25 cellular contexts compared by ENCODE assay signal in the genomic region with DNA sequence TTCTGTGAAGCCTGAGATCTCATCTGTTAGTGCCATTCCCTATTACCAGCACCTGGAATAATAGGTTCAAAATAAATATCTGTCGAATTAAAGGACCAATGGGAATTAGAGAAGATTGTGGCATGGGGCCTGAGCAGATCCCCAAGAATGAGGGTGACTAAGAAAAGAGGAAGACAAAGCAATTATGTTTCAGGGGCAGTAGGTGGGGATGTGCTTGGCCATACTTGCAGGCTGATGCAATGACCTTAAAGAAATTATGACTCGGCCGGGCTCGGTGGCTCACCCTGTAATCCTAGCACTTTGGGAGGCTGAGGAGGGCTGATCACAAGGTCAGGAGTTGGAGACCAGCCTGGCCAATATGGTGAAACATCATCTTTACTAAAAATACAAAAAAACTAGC.
DNase-seq lines count a peak whose midpoint lies in the region; ATAC-seq and TF ChIP-seq lines count a peak whose summit lies in the region.
"Had no signal": no experiment of that assay in that cellular context is flagged by ENCODE, and none has a peak within 500 bp of the region (broad histone marks: within the 10 kb centered on the region; RNA-seq: fewer than 3 reads in every experiment).

No MANE protein-coding gene starts in this region.

- TF ChIP-seq CTCF in RWPE2 (IDR thresholded peaks at IDR 0.05; ENCODE audit: poor library complexity, severe bottlenecking) (no peak), nephron progenitor cell (IDR thresholded peaks at IDR 0.05) (no peak)

- H3K9me3 ChIP-seq in RWPE2 (ENCODE audit: severe bottlenecking) (no peaks in the 10 kb centered on the region), mesodermal cell (ENCODE audit: control insufficient read depth, low read length) (no peaks in the 10 kb centered on the region)
- H3K9me3 ChIP-seq: breast epithelium, neutrophil, psoas muscle had no signal

- H3K27ac ChIP-seq in RWPE2 (ENCODE audit: poor library complexity, severe bottlenecking) (no peak overlapping the region), epithelial cell of prostate (peak overlapping the region; percentile 74), mesodermal cell (ENCODE audit: low read depth, low read length, severe bottlenecking) (peak overlapping the region; percentile 26)
- H3K27ac ChIP-seq: breast epithelium, neutrophil, psoas muscle, SK-N-MC had no signal

- H3K36me3 Mint-ChIP-seq in nephron progenitor cell (ENCODE audit: low read depth) = no peaks in the 10 kb centered on the region
- no peaks in the 10 kb centered on the region for H3K36me3 Mint-ChIP-seq in activated CD4-positive, alpha-beta T cell treated with anti-CD3 and anti-CD28 coated beads, Interleukin-2, amount 10 ng/mL, durations not matched to agents 24 days and 14 days (ENCODE audit: low read depth)
- H3K36me3 Mint-ChIP-seq: activated CD4-positive, alpha-beta memory T cell treated with anti-CD3 and anti-CD28 coated beads for 36 hours had no signal

- H3K4me3 Mint-ChIP-seq in nephron progenitor cell = no peak overlapping the region
- H3K4me3 Mint-ChIP-seq in activated CD4-positive, alpha-beta T cell treated with anti-CD3 and anti-CD28 coated beads, Interleukin-2, amount 10 ng/mL, durations not matched to agents 24 days and 14 days = no peak overlapping the region
- H3K4me3 Mint-ChIP-seq: activated B cell treated with CpG ODN at 0.5 μM for 24 hours; activated CD4-positive, alpha-beta memory T cell treated with anti-CD3 and anti-CD28 coated beads for 36 hours; dendritic cell treated with granulocyte-macrophage colony-stimulating factor and Interleukin-4, amounts not matched to agents 40 ng/mL and 50 ng/mL, for 4 days had no signal

- H3K4me1 Mint-ChIP-seq in nephron progenitor cell = peaks cover 11% of the 10 kb centered on the region
- no peaks in the 10 kb centered on the region for H3K4me1 Mint-ChIP-seq in activated CD4-positive, alpha-beta T cell treated with anti-CD3 and anti-CD28 coated beads, Interleukin-2, amount 10 ng/mL, durations not matched to agents 24 days and 14 days
- H3K4me1 Mint-ChIP-seq: activated B cell treated with CpG ODN at 0.5 μM for 24 hours had no signal

- DNase-seq in HK-2 (ENCODE audit: unreplicated experiment) (peak; percentile 11), RWPE2 (ENCODE audit: low spot score) (no peak), epithelial cell of prostate (ENCODE audit: low read depth, low spot score) (peak; percentile 10), nephron progenitor cell (no peak), cerebellum (ENCODE audit: low spot score) (no peak)
- DNase-seq in activated CD4-positive, alpha-beta T cell treated with anti-CD3 and anti-CD28 coated beads, Interleukin-2, amount 10 ng/mL, durations not matched to agents 24 days and 14 days = no peak
- DNase-seq: activated B cell treated with CpG ODN at 0.5 μM for 24 hours; activated CD4-positive, alpha-beta memory T cell treated with anti-CD3 and anti-CD28 coated beads for 36 hours; activated effector memory CD4-positive, alpha-beta T cell treated with Interleukin-2 at 50 U/mL for 16 hours; foreskin fibroblast; H7; hippocampal formation; NCI-H1417; NCI-H510A; psoas muscle; stimulated activated CD4-positive, alpha-beta T cell treated with anti-CD3 and anti-CD28 coated beads, Interleukin-2, amount 100 ng/mL, for 48 hours; stimulated activated naive CD4-positive, alpha-beta T cell had no signal

- no peak overlapping the region for H3K27ac Mint-ChIP-seq in nephron progenitor cell
- no peak overlapping the region for H3K27ac Mint-ChIP-seq in activated CD4-positive, alpha-beta T cell treated with anti-CD3 and anti-CD28 coated beads, Interleukin-2, amount 10 ng/mL, durations not matched to agents 24 days and 14 days
- H3K27ac Mint-ChIP-seq: activated B cell treated with CpG ODN at 0.5 μM for 24 hours; activated CD4-positive, alpha-beta memory T cell treated with anti-CD3 and anti-CD28 coated beads for 36 hours; dendritic cell treated with granulocyte-macrophage colony-stimulating factor and Interleukin-4, amounts not matched to agents 40 ng/mL and 50 ng/mL, for 4 days had no signal

- H3K36me3 ChIP-seq in RWPE2 (ENCODE audit: low read depth) (no peaks in the 10 kb centered on the region), mesodermal cell (ENCODE audit: control insufficient read depth, insufficient read depth, low read length) (no peaks in the 10 kb centered on the region)
- H3K36me3 ChIP-seq: breast epithelium, neutrophil had no signal

- intact Hi-C loops in activated CD4-positive, alpha-beta T cell treated with anti-CD3 and anti-CD28 coated beads, Interleukin-2, amount 10 ng/mL, durations not matched to agents 24 days and 14 days (cut with micrococcal nuclease) = no loop called here

- H3K27me3 Mint-ChIP-seq in nephron progenitor cell (ENCODE audit: low read depth, poor library complexity) = no peaks in the 10 kb centered on the region
- H3K27me3 Mint-ChIP-seq in activated CD4-positive, alpha-beta T cell treated with anti-CD3 and anti-CD28 coated beads, Interleukin-2, amount 10 ng/mL, durations not matched to agents 24 days and 14 days = no peaks in the 10 kb centered on the region
- H3K27me3 Mint-ChIP-seq: activated CD4-positive, alpha-beta memory T cell treated with anti-CD3 and anti-CD28 coated beads for 36 hours; dendritic cell treated with granulocyte-macrophage colony-stimulating factor and Interleukin-4, amounts not matched to agents 40 ng/mL and 50 ng/mL, for 4 days had no signal

- H3K4me3 ChIP-seq in RWPE2 (ENCODE audit: severe bottlenecking) (no peak overlapping the region), mesodermal cell (ENCODE audit: extremely low read depth, insufficient read depth, low read length, poor library complexity, severe bottlenecking) (no peak overlapping the region)
- H3K4me3 ChIP-seq: breast epithelium, lung, psoas muscle, SK-N-MC, smooth muscle cell had no signal

- no peaks in the 10 kb centered on the region for H3K9me3 Mint-ChIP-seq in nephron progenitor cell
- H3K9me3 Mint-ChIP-seq in activated CD4-positive, alpha-beta T cell treated with anti-CD3 and anti-CD28 coated beads, Interleukin-2, amount 10 ng/mL, durations not matched to agents 24 days and 14 days = no peaks in the 10 kb centered on the region
- H3K9me3 Mint-ChIP-seq: activated B cell treated with CpG ODN at 0.5 μM for 24 hours; activated CD4-positive, alpha-beta memory T cell treated with anti-CD3 and anti-CD28 coated beads for 36 hours; dendritic cell treated with granulocyte-macrophage colony-stimulating factor and Interleukin-4, amounts not matched to agents 40 ng/mL and 50 ng/mL, for 4 days had no signal

- 90 to 95% methylated on average over 3 to 4 of the region's 4 CpGs for WGBS in mesodermal cell (ENCODE audit: insufficient coverage in 2 of 2), 2 experiments

- H3K4me1 ChIP-seq in RWPE2 (ENCODE audit: insufficient read depth, poor library complexity, severe bottlenecking) (no peaks in the 10 kb centered on the region), mesodermal cell (ENCODE audit: control insufficient read depth, insufficient read depth, low read length, poor library complexity, severe bottlenecking) (no peaks in the 10 kb centered on the region)
- H3K4me1 ChIP-seq: breast epithelium, psoas muscle had no signal

- H3K27me3 ChIP-seq in RWPE2 (ENCODE audit: insufficient read depth, poor library complexity, severe bottlenecking) = peaks cover 5% of the 10 kb centered on the region
- H3K27me3 ChIP-seq: breast epithelium, neutrophil had no signal

- ATAC-seq in RWPE2 (ENCODE audit: low read depth) (peak; percentile 69; the same call in 2 of the 3 replicates), HG02642 (IDR thresholded peaks at IDR 0.05; ENCODE audit: poor library complexity, unreplicated experiment) (no peak)
- ATAC-seq: psoas muscle had no signal

Comparison
In these comparisons a context has a peak if more than half of its experiments do, and no peak if none do; other contexts are left out.
1. DNase-seq: peak in HK-2 (single experiment) and epithelial cell of prostate (single experiment); none in RWPE2 (single experiment), nephron progenitor cell (single experiment), cerebellum (single experiment) and activated CD4-positive, alpha-beta T cell treated with anti-CD3 and anti-CD28 coated beads, Interleukin-2, amount 10 ng/mL, durations not matched to agents 24 days and 14 days (single experiment).